In genomic region chr11:6319001-6319878, GRCh38 we compare ENCODE assay signal across 2 cellular contexts.
TF ChIP-seq lines count a peak whose summit lies in the region.

No MANE protein-coding gene starts in this region.

TF ChIP-seq in liver, 16 proteins besides CTCF, POLR2A, EP300 and RAD21:
- TF ChIP-seq NR2F2 (IDR thresholded peaks at IDR 0.05) (peak; percentile 9), FOXA1 (IDR thresholded peaks at IDR 0.05) (no peak), REST (IDR thresholded peaks at IDR 0.05) (peak; percentile 24), GABPA (IDR thresholded peaks at IDR 0.05 in 1 of 2, conservative IDR thresholded peaks at IDR 0.05 in 1 of 2) (no peak), HNF4A (conservative IDR thresholded peaks at IDR 0.05) (peak in 1 of 2 donors; percentile 24), SP1 (IDR thresholded peaks at IDR 0.05) (no peak)
TF ChIP-seq in liver: peak in this region for 3.

TF ChIP-seq in HepG2, 621 proteins besides CTCF, POLR2A, EP300 and RAD21:
- TF ChIP-seq ZBTB39 (CRISPR knock-in tag; IDR thresholded peaks at IDR 0.05) (no peak), SNAPC2 (CRISPR knock-in tag; IDR thresholded peaks at IDR 0.05) (no peak), ATAD3A (CRISPR knock-in tag; IDR thresholded peaks at IDR 0.05) (no peak), PRDM15 (CRISPR knock-in tag; IDR thresholded peaks at IDR 0.05) (no peak), ZBTB7A (CRISPR knock-in tag; IDR thresholded peaks at IDR 0.05) (no peak), ZFP62 (CRISPR knock-in tag; IDR thresholded peaks at IDR 0.05) (no peak), RBFOX2 (IDR thresholded peaks at IDR 0.05; ENCODE audit: low read depth, low read length) (no peak), FOXP4 (CRISPR knock-in tag; IDR thresholded peaks at IDR 0.05) (no peak), ZNF225 (CRISPR knock-in tag; IDR thresholded peaks at IDR 0.05) (no peak), ZNF263 (CRISPR knock-in tag; IDR thresholded peaks at IDR 0.05) (no peak), ZNF775 (CRISPR knock-in tag; IDR thresholded peaks at IDR 0.05; ENCODE audit: borderline replicate concordance) (no peak), THAP11 (CRISPR knock-in tag; IDR thresholded peaks at IDR 0.05) (no peak), MAFF (IDR thresholded peaks at IDR 0.05; ENCODE audit: low read depth, low read length) (no peak), CERS6 (CRISPR knock-in tag; IDR thresholded peaks at IDR 0.05) (no peak), ZMAT3 (CRISPR knock-in tag; conservative IDR thresholded peaks at IDR 0.05) (no peak), SIN3A (IDR thresholded peaks at IDR 0.05; ENCODE audit: borderline replicate concordance, low read depth, low read length) (no peak), ZNF850 (CRISPR knock-in tag; conservative IDR thresholded peaks at IDR 0.05) (no peak), PATZ1 (CRISPR knock-in tag; IDR thresholded peaks at IDR 0.05) (no peak)
TF ChIP-seq in HepG2: peak in this region for 0.
